ENCODE assay signal across 21 cellular contexts in the genomic region with DNA sequence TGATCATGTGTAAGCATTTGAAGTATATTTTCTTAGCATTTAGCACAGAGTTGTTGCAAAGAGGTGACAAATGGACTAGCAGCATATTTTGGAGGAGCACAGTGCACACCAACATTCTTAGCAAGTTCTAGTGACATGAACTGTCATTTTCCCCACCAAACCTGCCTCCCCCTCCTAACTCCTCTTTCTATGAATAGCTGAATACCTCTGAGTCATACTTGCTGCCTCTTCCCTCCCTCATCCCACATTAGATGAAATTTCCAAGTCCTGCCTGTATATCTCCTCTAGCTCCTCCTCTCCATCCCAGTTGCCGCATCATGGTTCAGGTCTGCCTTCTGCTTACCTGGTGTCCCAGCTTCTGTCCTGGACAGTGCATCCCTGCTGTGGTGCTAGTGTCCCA.
A peak's percentile ranks its signal among the peaks of the same experiment; 100 is the strongest.
DNase-seq lines count a peak whose midpoint lies in the region; ATAC-seq, FAIRE-seq and TF ChIP-seq lines count a peak whose summit lies in the region.
"Had no signal": no experiment of that assay in that cellular context is flagged by ENCODE, and none has a peak within 500 bp of the region (broad histone marks: within the 10 kb centered on the region; RNA-seq: fewer than 3 reads in every experiment).

No MANE protein-coding gene starts in this region.

- DNase-seq in Ammon's horn (ENCODE audit: low spot score) (peak; percentile 67), HTR-8/SVneo (ENCODE audit: insufficient read length, low spot score) (peak; percentile 35), astrocyte of the hippocampus (ENCODE audit: low read depth, low spot score) (peak; percentile 28), kidney tubule cell (ENCODE audit: low spot score) (peak; percentile 30), GM10248 (ENCODE audit: extremely low spot score) (no peak), GM10266 (ENCODE audit: extremely low spot score) (no peak)
- DNase-seq: activated CD8-positive, alpha-beta memory T cell treated with anti-CD3 and anti-CD28 coated beads, Interleukin-2, amount 10 ng/mL, durations not matched to agents 7 days and 5 days; activated naive CD4-positive, alpha-beta T cell treated with Interleukin-2 at 50 U/mL for 16 hours; BE2C; effector CD8-positive, alpha-beta T cell; gastrocnemius medialis; mesendoderm; NCI-H146; NCI-H524 treated with DMSO at 0.1 percent for 48 hours; stimulated activated naive CD4-positive, alpha-beta T cell; T-helper 1 cell had no signal

- ATAC-seq in HG02763 (IDR thresholded peaks at IDR 0.05; ENCODE audit: unreplicated experiment) (no peak), HG03039 (IDR thresholded peaks at IDR 0.05; ENCODE audit: unreplicated experiment) (no peak)
- ATAC-seq: activated CD4-positive, CD25-positive, alpha-beta regulatory T cell treated with anti-CD3 and anti-CD28 coated beads, Interleukin-2, amount 50 U/mL, for 24 hours; activated CD8-positive, alpha-beta memory T cell treated with anti-CD3 and anti-CD28 coated beads, Interleukin-2, amount 10 ng/mL, durations not matched to agents 7 days and 5 days; gastrocnemius medialis; Panc1 had no signal

- FAIRE-seq in HTR-8/SVneo (lab: Jason Lieb, UNC): peak; percentile 44
- FAIRE-seq: H1 had no signal

- POLR2A ChIA-PET in GM10248 (lab: Yijun Ruan, JAX): no interaction called here

- CTCF ChIA-PET in GM10248 (lab: Yijun Ruan, JAX): interaction anchor here (1.4 kb wide), 1 partner anchor 69 kb away, joined by 3 read pairs; no protein-coding TSS in a partner anchor

- TF ChIP-seq CTCF in GM10248 (IDR thresholded peaks at IDR 0.05; ENCODE audit: control extremely low read depth, extremely low read depth, low read depth, missing control alignments) (no peak), GM10266 (IDR thresholded peaks at IDR 0.05; ENCODE audit: control insufficient read depth, insufficient read depth, low read depth, missing control alignments) (no peak)

Comparison
In these comparisons a context has a peak if more than half of its experiments do, and no peak if none do; other contexts are left out.
1. DNase-seq: peak in Ammon's horn (single experiment), HTR-8/SVneo (single experiment), astrocyte of the hippocampus (single experiment) and kidney tubule cell (single experiment); none in GM10248 (single experiment) and GM10266 (single experiment).